Comparison of ENCODE assay signal across 13 cellular contexts in the genomic region with DNA sequence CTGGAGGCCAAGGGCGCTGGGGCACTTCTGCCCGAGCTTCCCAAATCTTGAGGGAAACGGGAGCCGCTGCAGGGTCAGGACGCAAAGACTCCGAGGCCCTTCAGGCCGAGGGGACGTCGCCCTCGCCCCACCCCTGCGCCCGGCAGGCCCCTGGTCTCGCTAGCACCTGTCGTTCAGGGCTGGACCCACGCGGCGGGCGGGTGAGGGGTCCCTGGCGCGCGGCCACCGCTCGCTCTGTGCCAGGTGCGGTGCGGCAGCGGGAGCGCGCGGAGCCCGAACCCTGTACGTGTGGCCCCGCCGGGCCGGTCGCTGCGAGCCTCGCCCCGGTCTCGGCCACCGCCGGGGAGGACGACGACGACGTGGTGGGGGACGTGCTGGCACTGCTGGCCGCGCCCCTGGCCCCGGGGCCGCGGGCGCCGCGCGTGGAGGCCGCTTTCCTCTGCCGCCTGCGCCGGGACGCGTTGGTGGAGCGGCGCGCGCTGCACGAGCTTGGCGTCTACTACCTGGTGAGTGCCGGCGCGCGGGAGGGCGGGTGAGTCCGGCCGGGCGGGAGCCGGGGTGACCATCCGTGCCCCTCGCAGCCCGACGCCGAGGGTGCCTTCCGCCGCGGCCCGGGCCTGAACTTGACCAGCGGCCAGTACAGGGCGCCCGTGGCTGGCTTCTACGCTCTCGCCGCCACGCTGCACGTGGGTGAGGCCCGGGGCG. TPM values are rescaled to one million over a fixed set of nuclear protein-coding genes. Genes with fewer than 3 reads are reported as not detected.
DNase-seq lines count a peak whose midpoint lies in the region; ATAC-seq, FAIRE-seq and TF ChIP-seq lines count a peak whose summit lies in the region.
"Had no signal": no experiment of that assay in that cellular context is flagged by ENCODE, and none has a peak within 500 bp of the region (broad histone marks: within the 10 kb centered on the region; RNA-seq: fewer than 3 reads in every experiment).

No MANE protein-coding gene starts in this region.

- WGBS in right cardiac atrium: 9% methylated on average over 95 of the region's 95 CpGs
- 4 to 6% methylated on average over 69 to 95 of the region's 95 CpGs for WGBS in aorta, 2 donors

- no peak for FAIRE-seq in bronchial epithelial cell (lab: Jason Lieb, UNC)
- FAIRE-seq: RCC 7860 had no signal

- no peak overlapping the region for H3K9ac ChIP-seq in Karpas-422 (ENCODE audit: low read length)

- no peaks in the 10 kb centered on the region for H3K9me2 ChIP-seq in Karpas-422 (replicated peaks; ENCODE audit: insufficient read depth, low read length)

- no peak overlapping the region for H3K4me2 ChIP-seq in Karpas-422 (ENCODE audit: low read depth, low read length, poor library complexity, severe bottlenecking)

- no peaks in the 10 kb centered on the region for H3K79me2 ChIP-seq in Karpas-422 (ENCODE audit: low read length)

- H4K20me1 ChIP-seq in Karpas-422 (ENCODE audit: insufficient read depth, low read depth, low read length): no peaks in the 10 kb centered on the region

- no peak overlapping the region for H3K27ac ChIP-seq in right cardiac atrium (ENCODE audit: low read length)
- H3K27ac ChIP-seq in aorta (ENCODE audit: low read depth in 1 of 2, low read length in 2 of 2): no peak overlapping the region
- no peak overlapping the region for H3K27ac ChIP-seq in Karpas-422 (ENCODE audit: low read length)
- H3K27ac ChIP-seq: WERI-Rb-1 had no signal

- peak in 2 of 3 donors; percentile 43 to 46 for DNase-seq in right cardiac atrium
- no peak for DNase-seq in Right ventricle myocardium inferior (ENCODE audit: missing footprints)
- no peak for DNase-seq in bronchial epithelial cell (ENCODE audit: low read depth)
- DNase-seq in kidney epithelial cell (ENCODE audit: low read depth): no peak
- peak; percentile 40 to 81 for DNase-seq in aorta
- no peak for DNase-seq in Karpas-422
- DNase-seq in CD1c-positive myeloid dendritic cell (ENCODE audit: extremely low spot score): no peak
- DNase-seq: activated T-cell treated with anti-CD3 and anti-CD28 coated beads, Interleukin-2, amount 50 U/mL, for 48 hours; NCI-H1436 treated with DMSO at 0.1 percent for 48 hours; WERI-Rb-1 had no signal

- H3K4me3 ChIP-seq in right cardiac atrium (ENCODE audit: low read length): no peak overlapping the region
- H3K4me3 ChIP-seq in bronchial epithelial cell (ENCODE audit: low read depth, low read length): peak overlapping the region; percentile 32
- peak overlapping the region; percentile 20 for H3K4me3 ChIP-seq in kidney epithelial cell (ENCODE audit: low read depth, low read length)
- H3K4me3 ChIP-seq in aorta (ENCODE audit: low read length in 2 of 2): peak overlapping the region in 1 of 2 donors; percentile 22
- H3K4me3 ChIP-seq in Karpas-422 (ENCODE audit: low read length): no peak overlapping the region

- no peaks in the 10 kb centered on the region for H3K9me3 ChIP-seq in right cardiac atrium (ENCODE audit: control insufficient read depth, low read length)
- no peaks in the 10 kb centered on the region for H3K9me3 ChIP-seq in aorta (ENCODE audit: control insufficient read depth, low read length)
- H3K9me3 ChIP-seq in Karpas-422 (ENCODE audit: low read length): no peaks in the 10 kb centered on the region

- H3K27me3 ChIP-seq in right cardiac atrium (ENCODE audit: control insufficient read depth, insufficient read depth): no peaks in the 10 kb centered on the region
- no peaks in the 10 kb centered on the region for H3K27me3 ChIP-seq in bronchial epithelial cell (ENCODE audit: control insufficient read depth, insufficient read depth, low read length)
- H3K27me3 ChIP-seq in kidney epithelial cell (ENCODE audit: control insufficient read depth, insufficient read depth, low read length): no peaks in the 10 kb centered on the region
- H3K27me3 ChIP-seq in aorta (ENCODE audit: control insufficient read depth in 1 of 2, insufficient read depth in 2 of 2, low read length in 1 of 2): no peaks in the 10 kb centered on the region
- no peaks in the 10 kb centered on the region for H3K27me3 ChIP-seq in Karpas-422 (ENCODE audit: low read length)

- H3K4me1 ChIP-seq in right cardiac atrium (ENCODE audit: control insufficient read depth, insufficient read depth, low read length) (no peaks in the 10 kb centered on the region), aorta (ENCODE audit: control insufficient read depth in 1 of 2, insufficient read depth in 2 of 2, low read length in 2 of 2) (no peaks in the 10 kb centered on the region), Karpas-422 (ENCODE audit: low read length) (peaks cover 25% of the 10 kb centered on the region)

- ATAC-seq in right cardiac atrium (no peak), Right ventricle myocardium inferior (no peak), aorta (ENCODE audit: low FRiP score) (no peak), HG02610 (IDR thresholded peaks at IDR 0.05; ENCODE audit: unreplicated experiment) (no peak)

- H3K36me3 ChIP-seq in bronchial epithelial cell (ENCODE audit: control insufficient read depth, insufficient read depth, low read length) (peaks cover 9% of the 10 kb centered on the region), kidney epithelial cell (ENCODE audit: control insufficient read depth, insufficient read depth, low read length) (no peaks in the 10 kb centered on the region), aorta (ENCODE audit: control insufficient read depth in 1 of 2, insufficient read depth in 2 of 2, low read length in 1 of 2) (no peaks in the 10 kb centered on the region), Karpas-422 (ENCODE audit: insufficient read depth, low read length) (no peaks in the 10 kb centered on the region)

- no peak overlapping the region for H2AFZ ChIP-seq in Karpas-422 (ENCODE audit: low read length)

- intact Hi-C loops in right cardiac atrium (cut with DNase I): no loop called here
- intact Hi-C loops in Right ventricle myocardium inferior (cut with DNase I): loop anchor here (10.0 kb wide), 1 partner anchor 101 kb away; no protein-coding TSS in a partner anchor
- intact Hi-C loops in aorta (cut with DNase I): loop anchor here (5.0 to 10.0 kb wide), 2 partner anchors 99 to 101 kb away; no protein-coding TSS in a partner anchor

- no peak for TF ChIP-seq CTCF in bronchial epithelial cell (IDR thresholded peaks at IDR 0.05; ENCODE audit: insufficient read depth, low read length, severe bottlenecking)
- TF ChIP-seq CTCF in kidney epithelial cell (IDR thresholded peaks at IDR 0.05; ENCODE audit: insufficient read depth, low read length, poor library complexity, severe bottlenecking): no peak

RNA-seq across cellular contexts. Expression of a gene that starts 4.9 kb away (rescaled TPM):
- under 1 TPM in 3 of 4 donors, not detected in 1; 0.35 to 0.81 (median 0.69) TPM for total RNA-seq in right cardiac atrium
- polyA plus RNA-seq in right cardiac atrium: 0.16 TPM
- total RNA-seq in Right ventricle myocardium inferior: 0.51 TPM
- 4.2 and 5.8 TPM in 2 replicates for total RNA-seq in bronchial epithelial cell
- total RNA-seq in kidney epithelial cell: 106 and 113 TPM in 2 replicates
- 1 to 10 TPM in 1 of 2 donors, under 1 TPM in 1; 0.96 to 2.5 TPM for total RNA-seq in aorta
- polyA plus RNA-seq in aorta: 1 to 10 TPM in 1 of 2 donors, not detected in 1; 2.8 TPM
- 2.8 and 4.1 TPM in 2 replicates for total RNA-seq in Karpas-422 (2014; rRNA removed; shearing (Covaris generic); ENCODE audit: low replicate concordance)
- polyA plus RNA-seq: CD14-positive monocyte had no signal

RNA-seq across cellular contexts. Expression of a gene that starts 25.2 kb away (rescaled TPM):
- total RNA-seq in right cardiac atrium (10 to 100 TPM; 16.9 to 34.4 (median 23.8) TPM), Right ventricle myocardium inferior (20.6 TPM), bronchial epithelial cell (0.26 and 0.38 TPM in 2 replicates), kidney epithelial cell (1.2 and 2.4 TPM in 2 replicates), aorta (1 to 10 TPM; 8.8 to 9.0 TPM)
- polyA plus RNA-seq in right cardiac atrium (15.9 TPM), aorta (1 to 10 TPM; 3.5 to 4.6 TPM)
- total RNA-seq in Karpas-422 (2014; rRNA removed; shearing (Covaris generic); ENCODE audit: low replicate concordance): not detected in 2 replicates

RNA-seq across cellular contexts. Expression of a gene that starts 39.8 kb away (rescaled TPM):
- 10 to 100 TPM; 24.4 to 34.1 (median 30.7) TPM for total RNA-seq in right cardiac atrium
- polyA plus RNA-seq in right cardiac atrium: 34.3 TPM
- total RNA-seq in Right ventricle myocardium inferior: 26.2 TPM
- 25.0 and 31.4 TPM in 2 replicates for total RNA-seq in bronchial epithelial cell
- 26.5 and 29.5 TPM in 2 replicates for total RNA-seq in kidney epithelial cell
- total RNA-seq in aorta: 10 to 100 TPM; 48.4 to 50.7 TPM
- 100 to 1,000 TPM in 1 of 2 donors, 10 to 100 TPM in 1; 19.4 to 149 TPM for polyA plus RNA-seq in aorta
- 36.8 and 50.7 TPM in 2 replicates for total RNA-seq in Karpas-422 (2014; rRNA removed; shearing (Covaris generic); ENCODE audit: low replicate concordance)

Comparison
In these comparisons a context has a peak if more than half of its experiments do, and no peak if none do; other contexts are left out.
1. DNase-seq: peak in right cardiac atrium (2 of 3) and aorta (2 of 2); none in Right ventricle myocardium inferior (single experiment), bronchial epithelial cell (single experiment), kidney epithelial cell (single experiment), Karpas-422 (single experiment) and CD1c-positive myeloid dendritic cell (single experiment).
2. intact Hi-C loops: an anchor here in Right ventricle myocardium inferior (10.0 kb wide) and aorta (5.0 to 10.0 kb wide); none called in right cardiac atrium.
3. H3K4me3 ChIP-seq: peak in bronchial epithelial cell (single experiment) and kidney epithelial cell (single experiment); none in right cardiac atrium (single experiment) and Karpas-422 (single experiment).
4. RNA of a gene that starts 4.9 kb away (total RNA-seq): 106 to 113 TPM in kidney epithelial cell; 4.2 to 5.8 TPM in bronchial epithelial cell, 2.8 to 4.1 TPM in Karpas-422, 0.96 to 2.5 TPM in aorta, 0.35 to 0.81 TPM in right cardiac atrium and 0.51 TPM in Right ventricle myocardium inferior (single experiment); every median in the first group is over 10 times any median in the second.